ENCODE assay signal across 16 cellular contexts in the genomic region with DNA sequence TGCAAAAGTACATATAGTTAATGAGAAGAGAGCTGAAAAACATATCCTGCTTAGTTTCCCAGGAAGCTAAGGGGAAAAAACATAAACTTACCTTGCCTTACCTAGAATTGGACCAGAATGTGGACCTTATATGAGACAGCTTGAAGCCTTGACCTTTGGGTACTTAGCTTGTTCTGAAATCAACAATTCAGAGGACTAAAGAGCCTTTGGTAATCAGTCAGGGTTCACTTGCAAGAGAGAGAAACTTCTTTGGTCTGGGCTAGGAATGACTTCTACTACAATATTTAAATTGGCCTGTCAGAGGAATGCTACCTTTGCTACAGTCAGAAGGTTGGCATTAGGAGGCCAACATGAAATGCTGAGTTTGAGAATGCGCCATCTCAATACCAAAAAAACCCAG. TPM values are rescaled to one million over a fixed set of nuclear protein-coding genes. Genes with fewer than 3 reads are reported as not detected.
DNase-seq lines count a peak whose midpoint lies in the region; ATAC-seq and TF ChIP-seq lines count a peak whose summit lies in the region.
"Had no signal": no experiment of that assay in that cellular context is flagged by ENCODE, and none has a peak within 500 bp of the region (broad histone marks: within the 10 kb centered on the region; RNA-seq: fewer than 3 reads in every experiment).

No MANE protein-coding gene starts in this region.

- no peak for TF ChIP-seq CTCF in epithelial cell of proximal tubule (conservative IDR thresholded peaks at IDR 0.05; ENCODE audit: low read depth, low read length)
- no peak for TF ChIP-seq CTCF in psoas muscle (IDR thresholded peaks at IDR 0.05)
- TF ChIP-seq CTCF in BE2C (IDR thresholded peaks at IDR 0.05; ENCODE audit: low read depth, low read length) = no peak

- H3K27ac ChIP-seq in psoas muscle = peak overlapping the region; percentile 5
- H3K27ac ChIP-seq: BLaER1, gastroesophageal sphincter had no signal

- peak overlapping the region; percentile 34 for H3K27ac Mint-ChIP-seq in activated CD4-positive, alpha-beta T cell treated with anti-CD3 and anti-CD28 coated beads, Interleukin-2, amount 10 ng/mL, durations not matched to agents 24 days and 14 days

- no peaks in the 10 kb centered on the region for H3K27me3 ChIP-seq in psoas muscle (ENCODE audit: insufficient read depth in 3 of 3, low read length in 2 of 3)
- no peaks in the 10 kb centered on the region for H3K27me3 ChIP-seq in BE2C
- H3K27me3 ChIP-seq: BLaER1, gastroesophageal sphincter had no signal

- no peaks in the 10 kb centered on the region for H3K27me3 Mint-ChIP-seq in activated CD4-positive, alpha-beta T cell treated with anti-CD3 and anti-CD28 coated beads, Interleukin-2, amount 10 ng/mL, durations not matched to agents 24 days and 14 days
- H3K27me3 Mint-ChIP-seq: activated CD4-positive, alpha-beta memory T cell treated with anti-CD3 and anti-CD28 coated beads for 36 hours had no signal

- no peaks in the 10 kb centered on the region for H3K36me3 ChIP-seq in psoas muscle (ENCODE audit: insufficient read depth in 1 of 2, low read depth in 1 of 2)
- no peaks in the 10 kb centered on the region for H3K36me3 ChIP-seq in BE2C
- H3K36me3 ChIP-seq: gastroesophageal sphincter had no signal

- H3K4me1 ChIP-seq in psoas muscle (peaks cover 42% of the 10 kb centered on the region), BE2C (peaks cover 5% of the 10 kb centered on the region; the same call in 1 of the 2 replicates)
- H3K4me1 ChIP-seq: BLaER1 had no signal

- no peak overlapping the region for H3K4me3 Mint-ChIP-seq in activated CD4-positive, alpha-beta T cell treated with anti-CD3 and anti-CD28 coated beads, Interleukin-2, amount 10 ng/mL, durations not matched to agents 24 days and 14 days
- H3K4me3 Mint-ChIP-seq: activated CD4-positive, alpha-beta memory T cell treated with anti-CD3 and anti-CD28 coated beads for 36 hours had no signal

- peaks cover 14% of the 10 kb centered on the region for H3K36me3 Mint-ChIP-seq in activated CD4-positive, alpha-beta T cell treated with anti-CD3 and anti-CD28 coated beads, Interleukin-2, amount 10 ng/mL, durations not matched to agents 24 days and 14 days (ENCODE audit: low read depth)

- DNase-seq in activated CD4-positive, alpha-beta T cell treated with anti-CD3 and anti-CD28 coated beads, Interleukin-2, amount 10 ng/mL, durations not matched to agents 24 days and 14 days = no peak
- no peak for DNase-seq in activated CD4-positive, alpha-beta T cell treated with anti-CD3 and anti-CD28 coated beads for 1 hour
- DNase-seq in M059J (ENCODE audit: low read depth) = peak; percentile 17
- peak; percentile 18 for DNase-seq in epithelial cell of proximal tubule (ENCODE audit: low read depth)
- DNase-seq in psoas muscle = no peak
- DNase-seq in BE2C = no peak
- DNase-seq: 8988T; activated CD4-positive, alpha-beta memory T cell treated with anti-CD3 and anti-CD28 coated beads for 36 hours; left ventricle myocardium superior; NCI-H187 treated with DMSO at 0.1 percent for 48 hours; posterior cingulate gyrus had no signal

- ATAC-seq in psoas muscle = no peak
- no peak for ATAC-seq in HG03280 (IDR thresholded peaks at IDR 0.05; ENCODE audit: unreplicated experiment)
- no peak for ATAC-seq in GM21528 (IDR thresholded peaks at IDR 0.05; ENCODE audit: low FRiP score, unreplicated experiment)
- ATAC-seq: gastroesophageal sphincter, left ventricle myocardium superior had no signal

- peaks cover 31% of the 10 kb centered on the region for H3K4me1 Mint-ChIP-seq in activated CD4-positive, alpha-beta T cell treated with anti-CD3 and anti-CD28 coated beads, Interleukin-2, amount 10 ng/mL, durations not matched to agents 24 days and 14 days

- peaks cover 4% of the 10 kb centered on the region for H3K9me3 Mint-ChIP-seq in activated CD4-positive, alpha-beta T cell treated with anti-CD3 and anti-CD28 coated beads, Interleukin-2, amount 10 ng/mL, durations not matched to agents 24 days and 14 days
- H3K9me3 Mint-ChIP-seq: activated CD4-positive, alpha-beta memory T cell treated with anti-CD3 and anti-CD28 coated beads for 36 hours had no signal

- H3K4me3 ChIP-seq in epithelial cell of proximal tubule (ENCODE audit: low read depth, low read length) (no peak overlapping the region), psoas muscle (no peak overlapping the region), BE2C (ENCODE audit: low read depth, low read length) (no peak overlapping the region)
- H3K4me3 ChIP-seq: BLaER1, gastroesophageal sphincter, smooth muscle cell had no signal

- no peaks in the 10 kb centered on the region for H3K9me3 ChIP-seq in psoas muscle
- H3K9me3 ChIP-seq in BE2C = no peaks in the 10 kb centered on the region
- H3K9me3 ChIP-seq: BLaER1, gastroesophageal sphincter had no signal

- 94 to 100% (median 97%) methylated on average over 1 of the region's 1 CpG for WGBS in psoas muscle, 3 donors

- intact Hi-C loops in activated CD4-positive, alpha-beta T cell treated with anti-CD3 and anti-CD28 coated beads, Interleukin-2, amount 10 ng/mL, durations not matched to agents 24 days and 14 days (cut with micrococcal nuclease) = loop anchor here (5.0 kb wide), 1 partner anchor 46 kb away; no protein-coding TSS in a partner anchor
- intact Hi-C loops in psoas muscle (cut with DNase I) = no loop called here

RNA-seq across cellular contexts. Expression of a gene that starts 24.9 kb away (rescaled TPM):
- total RNA-seq in activated CD4-positive, alpha-beta T cell treated with anti-CD3 and anti-CD28 coated beads, Interleukin-2, amount 10 ng/mL, durations not matched to agents 24 days and 14 days = 17.7 and 17.9 TPM in 2 replicates
- total RNA-seq in M059J (2014; rRNA removed; shearing (Covaris generic)) = 13.0 and 24.5 TPM in 2 replicates
- total RNA-seq in epithelial cell of proximal tubule (8.0 and 11.3 TPM in 2 replicates), psoas muscle (10 to 100 TPM; 30.0 to 44.2 (median 35.7) TPM)
- polyA plus RNA-seq in psoas muscle = 10 to 100 TPM; 10.8 to 40.3 (median 21.3) TPM
- 4.0 TPM for polyA plus RNA-seq in BE2C (2012; ENCODE audit: insufficient read depth, insufficient read length, low read depth)

Comparison
In these comparisons a context has a peak if more than half of its experiments do, and no peak if none do; other contexts are left out.
1. DNase-seq: peak in M059J (single experiment) and epithelial cell of proximal tubule (single experiment); none in activated CD4-positive, alpha-beta T cell treated with anti-CD3 and anti-CD28 coated beads, Interleukin-2, amount 10 ng/mL, durations not matched to agents 24 days and 14 days (single experiment), activated CD4-positive, alpha-beta T cell treated with anti-CD3 and anti-CD28 coated beads for 1 hour (single experiment), psoas muscle (0 of 2) and BE2C (single experiment).